Comparison of ENCODE assay signal across 11 cellular contexts in the genomic region with DNA sequence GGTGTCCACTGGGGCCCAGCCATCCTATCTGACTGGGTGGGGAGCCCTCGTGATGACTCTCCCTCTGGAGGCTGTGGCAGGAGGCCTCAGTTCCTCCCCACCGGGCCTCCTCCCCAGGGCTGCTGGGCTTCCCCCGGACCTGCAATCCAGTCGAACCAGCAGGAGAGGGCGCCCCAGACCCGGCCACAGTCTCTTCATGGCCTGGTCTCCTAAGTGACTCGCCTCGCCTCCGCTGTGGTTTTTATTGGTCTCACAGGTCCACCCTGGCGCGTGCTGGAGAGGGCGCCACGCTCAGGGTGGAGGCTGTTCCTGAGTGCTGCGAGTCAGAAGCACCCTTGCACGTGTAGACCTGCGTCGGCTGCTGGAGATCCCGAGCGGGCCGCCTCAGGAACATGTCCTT. TPM values are rescaled to one million over a fixed set of nuclear protein-coding genes. Genes with fewer than 3 reads are reported as not detected.
DNase-seq lines count a peak whose midpoint lies in the region; ATAC-seq and TF ChIP-seq lines count a peak whose summit lies in the region.
"Not testable (repeated sequence)": the region's sequence is repeated elsewhere in the genome, so short reads cannot be mapped to it uniquely, and the experiment has no call there.
"Had no signal": no experiment of that assay in that cellular context is flagged by ENCODE, and none has a peak within 500 bp of the region (broad histone marks: within the 10 kb centered on the region; RNA-seq: fewer than 3 reads in every experiment).

No MANE protein-coding gene starts in this region.

- H3K4me1 Mint-ChIP-seq in Caco-2 (ENCODE audit: low read depth, unreplicated experiment); memory B cell: not testable (repeated sequence)
- H3K4me1 Mint-ChIP-seq in activated T-cell treated with anti-CD3 and anti-CD28 coated beads, Interleukin-2, amount 50 U/mL, for 4 hours (ENCODE audit: low read depth), result peaks cover 10% of the 10 kb centered on the region

- TSS peak; percentile 32 for BruUV-seq in Caco-2 (replicated peaks; lab: Mats Ljungman, UMichigan)

- peaks cover 17% of the 10 kb centered on the region for H3K36me3 Mint-ChIP-seq in Caco-2 (ENCODE audit: insufficient read depth, unreplicated experiment)
- not testable (repeated sequence) for H3K36me3 Mint-ChIP-seq in activated T-cell treated with anti-CD3 and anti-CD28 coated beads, Interleukin-2, amount 50 U/mL, for 4 hours (ENCODE audit: insufficient read depth); memory B cell

- H3K9me3 Mint-ChIP-seq in Caco-2 (ENCODE audit: unreplicated experiment); activated T-cell treated with anti-CD3 and anti-CD28 coated beads, Interleukin-2, amount 50 U/mL, for 4 hours; memory B cell: not testable (repeated sequence)

- not testable (repeated sequence) for H3K4me3 Mint-ChIP-seq in Caco-2 (ENCODE audit: unreplicated experiment); activated T-cell treated with anti-CD3 and anti-CD28 coated beads, Interleukin-2, amount 50 U/mL, for 4 hours; memory B cell

- not testable (repeated sequence) for DNase-seq in Caco-2; activated T-cell treated with anti-CD3 and anti-CD28 coated beads, Interleukin-2, amount 50 U/mL, for 4 hours; Right ventricle myocardium inferior (ENCODE audit: missing footprints); memory B cell (ENCODE audit: low spot score in 2 of 2); thoracic aorta (ENCODE audit: low spot score)

- not testable (repeated sequence) for H3K27ac ChIP-seq in thoracic aorta

- not testable (repeated sequence) for H3K9me3 ChIP-seq in Caco-2, thoracic aorta

- not testable (repeated sequence) for H3K4me3 ChIP-seq in Caco-2 (ENCODE audit: low read depth, low read length); thoracic aorta

- H3K27me3 Mint-ChIP-seq in Caco-2 (ENCODE audit: insufficient read depth, unreplicated experiment); activated T-cell treated with anti-CD3 and anti-CD28 coated beads, Interleukin-2, amount 50 U/mL, for 4 hours (ENCODE audit: low read depth); memory B cell: not testable (repeated sequence)

- peak; percentile 40 for ATAC-seq in GM19438 (IDR thresholded peaks at IDR 0.05; ENCODE audit: low read depth, unreplicated experiment)
- ATAC-seq in HG02759 (IDR thresholded peaks at IDR 0.05; ENCODE audit: unreplicated experiment), result peak; percentile 29
- ATAC-seq in HG03457 (IDR thresholded peaks at IDR 0.05; ENCODE audit: unreplicated experiment), result peak; percentile 32
- peak; percentile 32 to 37 for ATAC-seq in activated T-cell treated with anti-CD3 and anti-CD28 coated beads, Interleukin-2, amount 50 U/mL, for 4 hours
- ATAC-seq in Right ventricle myocardium inferior, result peak; percentile 20
- ATAC-seq in memory B cell (ENCODE audit: low read depth), result peak; percentile 25
- ATAC-seq in thoracic aorta (ENCODE audit: insufficient number of reproducible peaks, low FRiP score, low read depth), result peak; percentile 37

- H3K4me1 ChIP-seq in Caco-2; thoracic aorta (ENCODE audit: control insufficient read depth in 1 of 2, low read depth in 2 of 2): not testable (repeated sequence)

- CTCF ChIA-PET in Caco-2 (lab: Charles Lee), result not testable (repeated sequence)

- not testable (repeated sequence) for TF ChIP-seq CTCF in Caco-2 (IDR thresholded peaks at IDR 0.05; ENCODE audit: insufficient read depth in 1 of 2, low read depth in 1 of 2, low read length in 1 of 2, severe bottlenecking in 1 of 2, unreplicated experiment in 1 of 2); thoracic aorta (IDR thresholded peaks at IDR 0.05)

- H3K27me3 ChIP-seq in Caco-2 (replicated peaks; ENCODE audit: control insufficient read depth, insufficient read depth, low read length); thoracic aorta (replicated peaks; ENCODE audit: insufficient read depth): not testable (repeated sequence)

- intact Hi-C loops in Caco-2 (cut with micrococcal nuclease; ENCODE audit: unreplicated experiment); Right ventricle myocardium inferior (cut with DNase I): not testable (repeated sequence)

- POLR2A ChIA-PET in Caco-2 (lab: Charles Lee), result not testable (repeated sequence)

- not testable (repeated sequence) for H3K27ac Mint-ChIP-seq in Caco-2 (ENCODE audit: unreplicated experiment); memory B cell

- not testable (repeated sequence) for H3K36me3 ChIP-seq in Caco-2 (ENCODE audit: control insufficient read depth, insufficient read depth, low read length); thoracic aorta

RNA-seq across cellular contexts. Expression of gene FLNA, which starts 30.8 kb away (rescaled TPM):
- total RNA-seq in Caco-2 (2022) (546 and 634 TPM in 2 replicates), Right ventricle myocardium inferior (253 TPM), thoracic aorta (over 10,000 TPM in 1 of 2 donors, 1,000 to 10,000 TPM in 1; 5,928 to 11,236 TPM)
- 100 to 1,000 TPM; 765 to 924 (median 866) TPM for total RNA-seq in activated T-cell treated with anti-CD3 and anti-CD28 coated beads, Interleukin-2, amount 50 U/mL, for 4 hours

RNA-seq across cellular contexts. Expression of gene EMD, which starts 35.5 kb away (rescaled TPM):
- total RNA-seq in Caco-2 (2022) (67.2 and 70.1 TPM in 2 replicates), Right ventricle myocardium inferior (51.1 TPM), thoracic aorta (10 to 100 TPM; 43.8 to 74.2 TPM)
- 100 to 1,000 TPM; 107 to 113 (median 111) TPM for total RNA-seq in activated T-cell treated with anti-CD3 and anti-CD28 coated beads, Interleukin-2, amount 50 U/mL, for 4 hours

RNA-seq across cellular contexts. Expression of gene TKTL1, which starts 48.0 kb away (rescaled TPM):
- total RNA-seq in Caco-2 (2022) (0.26 TPM in 1 of 2 replicates, not detected in the other), Right ventricle myocardium inferior (13.0 TPM), thoracic aorta (under 1 TPM in 1 of 2 donors, not detected in 1; 0.42 TPM)
- not detected for total RNA-seq in activated T-cell treated with anti-CD3 and anti-CD28 coated beads, Interleukin-2, amount 50 U/mL, for 4 hours
- total RNA-seq: pulmonary artery endothelial cell had no signal

RNA-seq across cellular contexts. Expression of gene TEX28, which starts 48.7 kb away (rescaled TPM):
- not detected in 2 replicates for total RNA-seq in Caco-2 (2022)
- not detected for total RNA-seq in activated T-cell treated with anti-CD3 and anti-CD28 coated beads, Interleukin-2, amount 50 U/mL, for 4 hours
- not detected for total RNA-seq in Right ventricle myocardium inferior
- total RNA-seq in thoracic aorta, result not detected
- total RNA-seq: neural crest cell, pulmonary artery endothelial cell, spleen had no signal

RNA-seq across cellular contexts. Expression of gene RPL10, which starts 54.6 kb away (rescaled TPM):
- total RNA-seq in Caco-2 (2022) (2,081 and 2,086 TPM in 2 replicates), Right ventricle myocardium inferior (2,181 TPM), thoracic aorta (1,000 to 10,000 TPM; 2,221 to 4,479 TPM)
- total RNA-seq in activated T-cell treated with anti-CD3 and anti-CD28 coated beads, Interleukin-2, amount 50 U/mL, for 4 hours, result 1,000 to 10,000 TPM; 3,297 to 3,503 (median 3,452) TPM
